ENCODE assay signal across 8 cellular contexts in the genomic region with DNA sequence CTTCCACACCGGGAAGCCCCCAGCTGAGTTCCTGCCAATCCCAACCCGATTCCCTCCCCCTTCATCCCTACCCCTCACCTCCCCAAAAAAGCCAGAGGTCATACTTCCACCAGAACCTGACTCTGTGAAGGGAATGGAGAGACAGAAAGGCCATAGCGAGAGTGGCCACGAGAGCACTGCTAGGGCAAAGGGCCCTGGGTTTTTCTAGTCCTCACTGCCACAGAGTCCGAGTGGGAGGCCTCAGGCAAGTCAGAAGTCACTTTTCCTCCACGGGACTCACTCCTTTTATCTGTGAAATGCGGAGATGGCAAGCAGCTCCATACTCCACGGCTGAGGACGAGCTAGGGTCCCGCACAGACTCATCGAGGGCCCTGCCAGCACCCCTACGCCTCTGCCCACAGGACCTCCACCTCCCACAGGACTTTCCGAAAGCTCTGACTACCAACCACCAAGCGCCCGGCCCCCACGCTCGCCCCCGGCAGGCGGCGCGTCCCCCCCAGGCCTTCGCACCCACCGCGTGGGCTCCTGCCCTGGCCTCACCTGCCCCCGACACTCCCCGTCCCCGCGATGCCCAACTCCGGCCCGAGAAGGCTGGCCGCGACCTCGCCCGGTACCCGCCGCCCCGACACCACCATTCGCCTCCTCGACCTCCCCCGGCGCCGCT. TPM values are rescaled to one million over a fixed set of nuclear protein-coding genes. Genes with fewer than 3 reads are reported as not detected.
DNase-seq lines count a peak whose midpoint lies in the region; ATAC-seq and TF ChIP-seq lines count a peak whose summit lies in the region.

No MANE protein-coding gene starts in this region.

- H3K9ac ChIP-seq in HUES48 (ENCODE audit: low read depth, low read length) = peak overlapping the region; percentile 50; the same call in 1 of the 2 replicates

- TF ChIP-seq CTCF in AG09309 (IDR thresholded peaks at IDR 0.05; ENCODE audit: control insufficient read depth, insufficient read depth, low read depth, low read length, missing control alignments) = no peak
- TF ChIP-seq CTCF in lower lobe of right lung (IDR thresholded peaks at IDR 0.05) = peak; percentile 34

- H3K4me3 Mint-ChIP-seq in activated CD4-positive, alpha-beta T cell treated with anti-CD3 and anti-CD28 coated beads, Interleukin-2, amount 10 ng/mL, durations not matched to agents 7 days and 5 days = peak overlapping the region; percentile 92

- ATAC-seq in GM19372 (IDR thresholded peaks at IDR 0.05; ENCODE audit: low read depth, unreplicated experiment) = peak; percentile 17
- ATAC-seq in lower lobe of right lung = peak; percentile 12 to 15

- intact Hi-C loops in lower lobe of right lung (cut with DNase I) = no loop called here

- DNase-seq in AG09309 (ENCODE audit: low read depth) = no peak
- DNase-seq in activated CD4-positive, alpha-beta T cell treated with anti-CD3 and anti-CD28 coated beads, Interleukin-2, amount 10 ng/mL, durations not matched to agents 7 days and 5 days = peak; percentile 31
- peak; percentile 69 for DNase-seq in dermis blood vessel endothelial cell
- DNase-seq in lower lobe of right lung = peak; percentile 66
- peak; percentile 40 for DNase-seq in stimulated activated CD8-positive, alpha-beta memory T cell treated with anti-CD3 and anti-CD28 coated beads, Interleukin-15, amount 100 ng/mL, for 1 hour (ENCODE audit: low read depth)
- no peak for DNase-seq in GOT3 (lab: John Stamatoyannopoulos, UW)

- peaks cover 9% of the 10 kb centered on the region for H3K36me3 ChIP-seq in HUES48 (ENCODE audit: control insufficient read depth, insufficient read depth, low read length)
- H3K36me3 ChIP-seq in lower lobe of right lung = no peaks in the 10 kb centered on the region

- POLR2A ChIA-PET in activated CD4-positive, alpha-beta T cell treated with anti-CD3 and anti-CD28 coated beads, Interleukin-2, amount 10 ng/mL, durations not matched to agents 7 days and 5 days (lab: Charles Lee) = no interaction called here

- peaks cover 62% of the 10 kb centered on the region for H3K4me1 Mint-ChIP-seq in activated CD4-positive, alpha-beta T cell treated with anti-CD3 and anti-CD28 coated beads, Interleukin-2, amount 10 ng/mL, durations not matched to agents 7 days and 5 days

- no peaks in the 10 kb centered on the region for H3K9me3 ChIP-seq in HUES48 (ENCODE audit: control insufficient read depth, insufficient read depth, low read length)
- no peaks in the 10 kb centered on the region for H3K9me3 ChIP-seq in lower lobe of right lung

- no peaks in the 10 kb centered on the region for H3K27me3 Mint-ChIP-seq in activated CD4-positive, alpha-beta T cell treated with anti-CD3 and anti-CD28 coated beads, Interleukin-2, amount 10 ng/mL, durations not matched to agents 7 days and 5 days

- peaks cover 10% of the 10 kb centered on the region; the same call in 1 of the 2 replicates for H3K4me1 ChIP-seq in HUES48 (ENCODE audit: control insufficient read depth, insufficient read depth, low read length)
- H3K4me1 ChIP-seq in lower lobe of right lung = peaks cover 48% of the 10 kb centered on the region

- peaks cover 42% of the 10 kb centered on the region for H3K36me3 Mint-ChIP-seq in activated CD4-positive, alpha-beta T cell treated with anti-CD3 and anti-CD28 coated beads, Interleukin-2, amount 10 ng/mL, durations not matched to agents 7 days and 5 days (ENCODE audit: low read depth)

- peaks cover 4% of the 10 kb centered on the region; the same call in 1 of the 2 replicates for H3K27me3 ChIP-seq in HUES48 (ENCODE audit: control insufficient read depth, insufficient read depth, low read length)
- no peaks in the 10 kb centered on the region for H3K27me3 ChIP-seq in lower lobe of right lung (ENCODE audit: low read depth)

- H3K27ac ChIP-seq in HUES48 (ENCODE audit: low read depth, low read length) = peak overlapping the region; percentile 1
- H3K27ac ChIP-seq in lower lobe of right lung = peak overlapping the region; percentile 86

- H3K4me3 ChIP-seq in AG09309 (ENCODE audit: control insufficient read depth, low read depth, low read length) (peak overlapping the region; percentile 85), HUES48 (ENCODE audit: low read depth, low read length) (peak overlapping the region; percentile 97), lower lobe of right lung (peak overlapping the region; percentile 71)

- CTCF ChIA-PET in activated CD4-positive, alpha-beta T cell treated with anti-CD3 and anti-CD28 coated beads, Interleukin-2, amount 10 ng/mL, durations not matched to agents 7 days and 5 days (lab: Charles Lee) = interaction anchor here (1.0 to 1.9 kb wide), 3 partner anchors 14 to 114 kb away, joined by 3 to 7 read pairs (median 4); no protein-coding TSS in a partner anchor

- peak overlapping the region; percentile 96 for H3K27ac Mint-ChIP-seq in activated CD4-positive, alpha-beta T cell treated with anti-CD3 and anti-CD28 coated beads, Interleukin-2, amount 10 ng/mL, durations not matched to agents 7 days and 5 days

- H3K9me3 Mint-ChIP-seq in activated CD4-positive, alpha-beta T cell treated with anti-CD3 and anti-CD28 coated beads, Interleukin-2, amount 10 ng/mL, durations not matched to agents 7 days and 5 days = no peaks in the 10 kb centered on the region

RNA-seq across cellular contexts. Expression of a gene that starts 0.8 kb away (rescaled TPM):
- 10 to 100 TPM; 59.2 to 73.8 TPM for total RNA-seq in activated CD4-positive, alpha-beta T cell treated with anti-CD3 and anti-CD28 coated beads, Interleukin-2, amount 10 ng/mL, durations not matched to agents 7 days and 5 days
- total RNA-seq in dermis blood vessel endothelial cell (145 and 196 TPM in 2 replicates), lower lobe of right lung (84.8 TPM)

Comparison
In these comparisons a context has a peak if more than half of its experiments do, and no peak if none do; other contexts are left out.
1. DNase-seq: peak in activated CD4-positive, alpha-beta T cell treated with anti-CD3 and anti-CD28 coated beads, Interleukin-2, amount 10 ng/mL, durations not matched to agents 7 days and 5 days (single experiment), dermis blood vessel endothelial cell (single experiment), lower lobe of right lung (single experiment) and stimulated activated CD8-positive, alpha-beta memory T cell treated with anti-CD3 and anti-CD28 coated beads, Interleukin-15, amount 100 ng/mL, for 1 hour (single experiment); none in AG09309 (single experiment) and GOT3 (single experiment).
2. Peak in every context shown above with its lines, with median percentiles within 50 percentile points of each other: H3K4me3 ChIP-seq.